Comparison of ENCODE assay signal across 22 cellular contexts in the genomic region with DNA sequence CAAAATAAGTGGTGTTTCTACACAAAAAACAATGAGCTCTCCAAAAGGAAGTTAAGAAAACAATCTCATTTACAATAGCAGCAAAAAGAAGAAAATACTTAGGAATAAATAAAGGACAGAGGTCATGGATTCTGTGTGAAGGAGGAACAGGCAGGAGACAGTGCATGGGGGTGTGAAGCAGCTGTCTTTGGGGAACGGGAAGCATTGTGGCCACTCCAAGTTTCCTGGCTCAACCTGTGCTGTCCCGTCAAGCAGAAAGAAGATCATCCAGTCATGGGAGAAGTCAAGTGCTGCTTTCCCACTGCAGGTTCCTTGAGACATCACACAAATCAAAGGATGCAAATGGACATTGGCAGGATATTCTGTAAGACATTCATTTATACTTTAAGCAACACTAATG.
DNase-seq lines count a peak whose midpoint lies in the region; ATAC-seq and TF ChIP-seq lines count a peak whose summit lies in the region.
"Had no signal": no experiment of that assay in that cellular context is flagged by ENCODE, and none has a peak within 500 bp of the region (broad histone marks: within the 10 kb centered on the region; RNA-seq: fewer than 3 reads in every experiment).

No MANE protein-coding gene starts in this region.

- no peak overlapping the region for H3K4me3 Mint-ChIP-seq in GM23338
- no peak overlapping the region for H3K4me3 Mint-ChIP-seq in endodermal cell
- no peak overlapping the region for H3K4me3 Mint-ChIP-seq in neural progenitor cell
- H3K4me3 Mint-ChIP-seq: CD14-positive monocyte had no signal

- no peaks in the 10 kb centered on the region for H4K20me1 ChIP-seq in BLaER1
- H4K20me1 ChIP-seq in GM23338 (replicated peaks; ENCODE audit: insufficient read depth): no peaks in the 10 kb centered on the region
- H4K20me1 ChIP-seq in neural progenitor cell (ENCODE audit: low read depth): no peaks in the 10 kb centered on the region

- no peak for ATAC-seq in GM23338
- ATAC-seq: A549, Right ventricle myocardium inferior had no signal

- H3K4me2 ChIP-seq in BLaER1 (peak overlapping the region; percentile 4; the same call in 1 of the 2 replicates), GM23338 (0 out of 2 replicates have a peak overlapping the region, but pooled peaks have one; percentile 62), neural progenitor cell (peak overlapping the region; percentile 69)
- H3K4me2 ChIP-seq: A549, PC-9 had no signal

- WGBS in endodermal cell (ENCODE audit: insufficient coverage in 1 of 2, insufficient read length in 1 of 2), 2 experiments: 77 to 79% methylated on average over 2 of the region's 2 CpGs

- H3K9me2 ChIP-seq in GM23338 (ENCODE audit: insufficient read depth): no peaks in the 10 kb centered on the region

- DNase-seq in GM23338 (ENCODE audit: low spot score): no peak
- DNase-seq in endodermal cell: peak; percentile 43
- DNase-seq in neural progenitor cell (ENCODE audit: low spot score): no peak
- no peak for DNase-seq in erythroblast (lab: John Stamatoyannopoulos, UW)
- DNase-seq in ureter (ENCODE audit: low spot score): no peak
- no peak for DNase-seq in MG63
- DNase-seq in SIG-M5 treated with dmso at 0.1 percent for 504 hours (lab: John Stamatoyannopoulos, UW; ENCODE audit: unreplicated experiment): no peak
- DNase-seq: DMS153, DND-41, H7, KG1, MM.1S, NCI-H2029, NCI-H446, NCI-H524 treated with DMSO at 0.1 percent for 48 hours, NCI-H774, PC-9 had no signal

- no peaks in the 10 kb centered on the region for H3K9me3 Mint-ChIP-seq in GM23338
- no peaks in the 10 kb centered on the region for H3K9me3 Mint-ChIP-seq in endodermal cell
- no peaks in the 10 kb centered on the region for H3K9me3 Mint-ChIP-seq in neural progenitor cell

- H3K36me3 ChIP-seq in BLaER1: no peaks in the 10 kb centered on the region
- H3K36me3 ChIP-seq in GM23338 (ENCODE audit: insufficient read depth): no peaks in the 10 kb centered on the region
- no peaks in the 10 kb centered on the region for H3K36me3 ChIP-seq in endodermal cell (ENCODE audit: control insufficient read depth, insufficient read depth, low read length)
- H3K36me3 ChIP-seq in neural progenitor cell: no peaks in the 10 kb centered on the region
- no peaks in the 10 kb centered on the region for H3K36me3 ChIP-seq in MG63
- H3K36me3 ChIP-seq: SJSA1 had no signal

- no peaks in the 10 kb centered on the region for H3K79me2 ChIP-seq in GM23338 (replicated peaks; ENCODE audit: insufficient read depth)
- H3K79me2 ChIP-seq in neural progenitor cell (ENCODE audit: low read depth): no peaks in the 10 kb centered on the region

- H3F3A ChIP-seq in GM23338 (replicated peaks; ENCODE audit: low read depth): no peaks in the 10 kb centered on the region
- peaks cover 18% of the 10 kb centered on the region for H3F3A ChIP-seq in neural progenitor cell (ENCODE audit: low read depth)

- peaks cover 6% of the 10 kb centered on the region; the same call in 1 of the 2 replicates for H3K4me1 ChIP-seq in BLaER1
- peaks cover 26% of the 10 kb centered on the region for H3K4me1 ChIP-seq in GM23338 (ENCODE audit: insufficient read depth)
- H3K4me1 ChIP-seq in endodermal cell (ENCODE audit: control insufficient read depth, insufficient read depth, low read length): peaks cover 17% of the 10 kb centered on the region
- H3K4me1 ChIP-seq in neural progenitor cell: peaks cover 16% of the 10 kb centered on the region

- H3K4me1 Mint-ChIP-seq in GM23338 (peaks cover 2% of the 10 kb centered on the region), endodermal cell (peaks cover 26% of the 10 kb centered on the region), neural progenitor cell (peaks cover 14% of the 10 kb centered on the region)

- H3K9me3 ChIP-seq in BLaER1 (no peaks in the 10 kb centered on the region), endodermal cell (ENCODE audit: control insufficient read depth, low read length) (no peaks in the 10 kb centered on the region), neural progenitor cell (ENCODE audit: low read depth) (no peaks in the 10 kb centered on the region), MG63 (no peaks in the 10 kb centered on the region)
- H3K9me3 ChIP-seq: A549, SJSA1 had no signal

- H3K27me3 ChIP-seq in BLaER1 (no peaks in the 10 kb centered on the region), GM23338 (ENCODE audit: insufficient read depth) (no peaks in the 10 kb centered on the region), endodermal cell (ENCODE audit: control insufficient read depth, insufficient read depth, low read length, poor library complexity, severe bottlenecking) (no peaks in the 10 kb centered on the region), neural progenitor cell (no peaks in the 10 kb centered on the region), MG63 (no peaks in the 10 kb centered on the region)
- H3K27me3 ChIP-seq: SJSA1 had no signal

- H3K27ac Mint-ChIP-seq in GM23338 (no peak overlapping the region), endodermal cell (peak overlapping the region; percentile 40), neural progenitor cell (no peak overlapping the region)
- H3K27ac Mint-ChIP-seq: CD14-positive monocyte had no signal

- no peak overlapping the region for H3K27ac ChIP-seq in BLaER1
- H3K27ac ChIP-seq in GM23338 (ENCODE audit: low read depth): no peak overlapping the region
- H3K27ac ChIP-seq in endodermal cell (ENCODE audit: low read depth, low read length): no peak overlapping the region
- H3K27ac ChIP-seq in neural progenitor cell: no peak overlapping the region
- H3K27ac ChIP-seq: A549, PC-9, SJSA1 had no signal

- TF ChIP-seq CTCF in GM23338 (conservative IDR thresholded peaks at IDR 0.05; ENCODE audit: low read depth in 2 of 2) (no peak), endodermal cell (conservative IDR thresholded peaks at IDR 0.05) (no peak), neural progenitor cell (IDR thresholded peaks at IDR 0.05) (no peak)

- H3K36me3 Mint-ChIP-seq in GM23338 (ENCODE audit: low read depth): no peaks in the 10 kb centered on the region
- H3K36me3 Mint-ChIP-seq in endodermal cell (ENCODE audit: low read depth): no peaks in the 10 kb centered on the region
- H3K36me3 Mint-ChIP-seq in neural progenitor cell: no peaks in the 10 kb centered on the region
- H3K36me3 Mint-ChIP-seq: CD14-positive monocyte had no signal

- H3K4me3 ChIP-seq in BLaER1: no peak overlapping the region
- H3K4me3 ChIP-seq in GM23338: no peak overlapping the region
- no peak overlapping the region for H3K4me3 ChIP-seq in endodermal cell (ENCODE audit: low read length)
- no peak overlapping the region for H3K4me3 ChIP-seq in neural progenitor cell
- H3K4me3 ChIP-seq in MG63: no peak overlapping the region
- H3K4me3 ChIP-seq: A549, PC-9, SJSA1 had no signal

- H3K9ac ChIP-seq in BLaER1: no peak overlapping the region
- H3K9ac ChIP-seq in endodermal cell (ENCODE audit: extremely low read depth, low read length, poor library complexity, severe bottlenecking): no peak overlapping the region
- no peak overlapping the region for H3K9ac ChIP-seq in neural progenitor cell

- no peak for TF ChIP-seq POLR2A in erythroblast (IDR thresholded peaks at IDR 0.05; ENCODE audit: low read length)

- peaks cover 3% of the 10 kb centered on the region for H3K27me3 Mint-ChIP-seq in GM23338 (ENCODE audit: insufficient read depth, low read depth, poor library complexity)
- H3K27me3 Mint-ChIP-seq in endodermal cell (ENCODE audit: insufficient read depth): no peaks in the 10 kb centered on the region
- H3K27me3 Mint-ChIP-seq in neural progenitor cell (ENCODE audit: insufficient read depth, low read depth): peaks cover 6% of the 10 kb centered on the region

- H2AFZ ChIP-seq in GM23338 (no peak overlapping the region), neural progenitor cell (replicated peaks) (no peak overlapping the region)
- H2AFZ ChIP-seq: PC-9 had no signal

TF ChIP-seq in GM23338, 12 proteins besides CTCF, POLR2A, EP300 and RAD21:
- TF ChIP-seq ZNF114 (CRISPR knock-in tag; IDR thresholded peaks at IDR 0.05) (no peak), POLR2AphosphoS5 (IDR thresholded peaks at IDR 0.05; ENCODE audit: low read depth) (no peak), EZH2 (IDR thresholded peaks at IDR 0.05; ENCODE audit: low read depth, unreplicated experiment) (no peak), ZNF331 (CRISPR knock-in tag; IDR thresholded peaks at IDR 0.05; ENCODE audit: low read depth) (no peak), JUNB (IDR thresholded peaks at IDR 0.05; ENCODE audit: unreplicated experiment) (no peak), STAT1 (IDR thresholded peaks at IDR 0.05; ENCODE audit: unreplicated experiment) (no peak), CREB1 (CRISPR knock-in tag; IDR thresholded peaks at IDR 0.05; ENCODE audit: low read depth) (no peak), EZH2phosphoT487 (IDR thresholded peaks at IDR 0.05; ENCODE audit: unreplicated experiment) (no peak)
- TF ChIP-seq, protein P1, sequence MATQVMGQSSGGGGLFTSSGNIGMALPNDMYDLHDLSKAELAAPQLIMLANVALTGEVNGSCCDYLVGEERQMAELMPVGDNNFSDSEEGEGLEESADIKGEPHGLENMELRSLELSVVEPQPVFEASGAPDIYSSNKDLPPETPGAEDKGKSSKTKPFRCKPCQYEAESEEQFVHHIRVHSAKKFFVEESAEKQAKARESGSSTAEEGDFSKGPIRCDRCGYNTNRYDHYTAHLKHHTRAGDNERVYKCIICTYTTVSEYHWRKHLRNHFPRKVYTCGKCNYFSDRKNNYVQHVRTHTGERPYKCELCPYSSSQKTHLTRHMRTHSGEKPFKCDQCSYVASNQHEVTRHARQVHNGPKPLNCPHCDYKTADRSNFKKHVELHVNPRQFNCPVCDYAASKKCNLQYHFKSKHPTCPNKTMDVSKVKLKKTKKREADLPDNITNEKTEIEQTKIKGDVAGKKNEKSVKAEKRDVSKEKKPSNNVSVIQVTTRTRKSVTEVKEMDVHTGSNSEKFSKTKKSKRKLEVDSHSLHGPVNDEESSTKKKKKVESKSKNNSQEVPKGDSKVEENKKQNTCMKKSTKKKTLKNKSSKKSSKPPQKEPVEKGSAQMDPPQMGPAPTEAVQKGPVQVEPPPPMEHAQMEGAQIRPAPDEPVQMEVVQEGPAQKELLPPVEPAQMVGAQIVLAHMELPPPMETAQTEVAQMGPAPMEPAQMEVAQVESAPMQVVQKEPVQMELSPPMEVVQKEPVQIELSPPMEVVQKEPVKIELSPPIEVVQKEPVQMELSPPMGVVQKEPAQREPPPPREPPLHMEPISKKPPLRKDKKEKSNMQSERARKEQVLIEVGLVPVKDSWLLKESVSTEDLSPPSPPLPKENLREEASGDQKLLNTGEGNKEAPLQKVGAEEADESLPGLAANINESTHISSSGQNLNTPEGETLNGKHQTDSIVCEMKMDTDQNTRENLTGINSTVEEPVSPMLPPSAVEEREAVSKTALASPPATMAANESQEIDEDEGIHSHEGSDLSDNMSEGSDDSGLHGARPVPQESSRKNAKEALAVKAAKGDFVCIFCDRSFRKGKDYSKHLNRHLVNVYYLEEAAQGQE (IDR thresholded peaks at IDR 0.05; ENCODE audit: unreplicated experiment): no peak

Comparison
In these comparisons a context has a peak if more than half of its experiments do, and no peak if none do; other contexts are left out.
1. H3K4me2 ChIP-seq: peak in every context shown above with its lines; median percentile 69 in neural progenitor cell; 62 in GM23338; 4 in BLaER1.